In the genomic region with DNA sequence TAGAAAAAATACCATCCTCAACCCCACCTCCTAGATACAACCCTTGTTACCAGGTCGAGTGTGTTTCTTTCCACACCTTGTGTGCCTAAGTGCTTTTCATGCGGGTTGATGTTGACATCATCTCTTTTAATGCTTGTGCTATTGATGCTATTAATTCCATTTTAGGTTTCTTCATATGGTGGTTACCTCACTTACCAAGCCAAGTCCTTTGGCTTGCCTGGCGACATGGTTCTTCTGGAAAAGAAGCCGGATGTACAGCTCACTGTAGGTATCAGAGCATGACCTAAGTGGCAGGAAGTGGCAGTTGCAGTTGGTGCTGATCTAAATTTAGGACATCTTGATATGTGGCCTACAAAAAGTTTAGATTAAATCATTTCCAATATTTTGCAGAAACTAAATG, we compare ENCODE assay signal across 12 cellular contexts.
DNase-seq lines count a peak whose midpoint lies in the region; ATAC-seq, FAIRE-seq and TF ChIP-seq lines count a peak whose summit lies in the region.
"Had no signal": no experiment of that assay in that cellular context is flagged by ENCODE, and none has a peak within 500 bp of the region (broad histone marks: within the 10 kb centered on the region; RNA-seq: fewer than 3 reads in every experiment).

No MANE protein-coding gene starts in this region.

- peaks cover 3% of the 10 kb centered on the region for H3K27me3 Mint-ChIP-seq in T-helper 2 cell treated with Interferon-gamma antibody and Interleukin-4, amounts not matched to agents 5 μg/mL and 100 μg/mL, for 36 hours (ENCODE audit: low read depth)
- H3K27me3 Mint-ChIP-seq in astrocyte (ENCODE audit: low read depth, unreplicated experiment) (no peaks in the 10 kb centered on the region), Calu3 (ENCODE audit: unreplicated experiment) (no peaks in the 10 kb centered on the region)

- peak; percentile 12 for DNase-seq in stimulated activated CD4-positive, alpha-beta T cell treated with anti-CD3 and anti-CD28 coated beads, Interleukin-1b, Interleukin-23, amount 100 ng/mL, for 48 hours
- DNase-seq in stimulated activated CD4-positive, alpha-beta T cell treated with anti-CD3 and anti-CD28 coated beads, Interleukin-4, amount 100 ng/mL, for 1 hour = no peak
- DNase-seq in T-helper 2 cell treated with Interferon-gamma antibody and Interleukin-4, amounts not matched to agents 5 μg/mL and 100 μg/mL, for 36 hours (ENCODE audit: low spot score) = peak; percentile 25
- DNase-seq in astrocyte (ENCODE audit: low read depth) (no peak), T1000 (lab: John Stamatoyannopoulos, UW) (no peak), Calu3 (no peak)
- DNase-seq: heart right ventricle, SW 1271 had no signal

- peaks cover 15% of the 10 kb centered on the region for H3K4me1 ChIP-seq in astrocyte (ENCODE audit: insufficient read depth, low read length)
- H3K4me1 ChIP-seq: suprapubic skin had no signal

- H4K20me1 ChIP-seq in astrocyte (ENCODE audit: insufficient read depth, low read length) = no peaks in the 10 kb centered on the region

- no peak overlapping the region for H3K27ac ChIP-seq in astrocyte (ENCODE audit: low read depth, low read length)
- H3K27ac ChIP-seq: heart right ventricle, KMS-11, suprapubic skin had no signal

- FAIRE-seq in astrocyte (lab: Jason Lieb, UNC) = no peak

- H3K9ac ChIP-seq in astrocyte (ENCODE audit: low read length) = no peak overlapping the region
- H3K9ac ChIP-seq: KMS-11 had no signal

- no peak overlapping the region for H3K4me2 ChIP-seq in astrocyte (ENCODE audit: low read length)
- H3K4me2 ChIP-seq: KMS-11 had no signal

- no peaks in the 10 kb centered on the region for H3K79me2 ChIP-seq in astrocyte (ENCODE audit: insufficient read depth, low read length)

- intact Hi-C loops in Calu3 (cut with micrococcal nuclease; ENCODE audit: unreplicated experiment) = no loop called here

- ATAC-seq in GM19328 (IDR thresholded peaks at IDR 0.05; ENCODE audit: unreplicated experiment) = no peak
- ATAC-seq in GM21825 (IDR thresholded peaks at IDR 0.05; ENCODE audit: unreplicated experiment) = no peak
- ATAC-seq: heart right ventricle had no signal

- no peak overlapping the region for H2AFZ ChIP-seq in astrocyte (ENCODE audit: low read depth, low read length)

- H3K4me3 Mint-ChIP-seq in T-helper 2 cell treated with Interferon-gamma antibody and Interleukin-4, amounts not matched to agents 5 μg/mL and 100 μg/mL, for 36 hours = peak overlapping the region; percentile 72
- H3K4me3 Mint-ChIP-seq in astrocyte (ENCODE audit: unreplicated experiment) = no peak overlapping the region
- H3K4me3 Mint-ChIP-seq in Calu3 (ENCODE audit: low read depth, unreplicated experiment) = no peak overlapping the region

- peaks cover 7% of the 10 kb centered on the region for H3K36me3 Mint-ChIP-seq in T-helper 2 cell treated with Interferon-gamma antibody and Interleukin-4, amounts not matched to agents 5 μg/mL and 100 μg/mL, for 36 hours (ENCODE audit: low read depth)
- H3K36me3 Mint-ChIP-seq in astrocyte (ENCODE audit: low read depth, unreplicated experiment) = no peaks in the 10 kb centered on the region
- peaks cover 9% of the 10 kb centered on the region for H3K36me3 Mint-ChIP-seq in Calu3 (ENCODE audit: insufficient read depth, unreplicated experiment)

- H3K9me3 Mint-ChIP-seq in T-helper 2 cell treated with Interferon-gamma antibody and Interleukin-4, amounts not matched to agents 5 μg/mL and 100 μg/mL, for 36 hours = no peaks in the 10 kb centered on the region
- H3K9me3 Mint-ChIP-seq in astrocyte (ENCODE audit: unreplicated experiment) = no peaks in the 10 kb centered on the region
- H3K9me3 Mint-ChIP-seq in Calu3 (ENCODE audit: low read depth, unreplicated experiment) = no peaks in the 10 kb centered on the region

- no TSS peak for BruUV-seq in Calu3 (replicated peaks; lab: Mats Ljungman, UMichigan)

- H3K9me3 ChIP-seq in astrocyte (ENCODE audit: insufficient read depth, low read depth, low read length) = no peaks in the 10 kb centered on the region
- H3K9me3 ChIP-seq: heart right ventricle, suprapubic skin had no signal

- TF ChIP-seq CTCF in astrocyte (IDR thresholded peaks at IDR 0.05; ENCODE audit: insufficient read depth, low read depth, low read length) (no peak), Calu3 (IDR thresholded peaks at IDR 0.05; ENCODE audit: unreplicated experiment) (no peak)

- no peaks in the 10 kb centered on the region for H3K27me3 ChIP-seq in astrocyte (ENCODE audit: insufficient read depth, low read length)
- H3K27me3 ChIP-seq: heart right ventricle, suprapubic skin had no signal

- no peak overlapping the region for H3K4me3 ChIP-seq in astrocyte (ENCODE audit: insufficient read depth, low read depth, low read length)
- H3K4me3 ChIP-seq: heart right ventricle, suprapubic skin had no signal

- CTCF ChIA-PET in Calu3 (lab: Charles Lee) = no interaction called here

- H3K27ac Mint-ChIP-seq in T-helper 2 cell treated with Interferon-gamma antibody and Interleukin-4, amounts not matched to agents 5 μg/mL and 100 μg/mL, for 36 hours = peak overlapping the region; percentile 93
- H3K27ac Mint-ChIP-seq in astrocyte (ENCODE audit: unreplicated experiment) (peak overlapping the region; percentile 34), Calu3 (ENCODE audit: unreplicated experiment) (no peak overlapping the region)

- H3K36me3 ChIP-seq in astrocyte (ENCODE audit: insufficient read depth, low read length) = no peaks in the 10 kb centered on the region

- H3K4me1 Mint-ChIP-seq in T-helper 2 cell treated with Interferon-gamma antibody and Interleukin-4, amounts not matched to agents 5 μg/mL and 100 μg/mL, for 36 hours (ENCODE audit: low read depth) = peaks cover 57% of the 10 kb centered on the region
- peaks cover 19% of the 10 kb centered on the region for H3K4me1 Mint-ChIP-seq in astrocyte (ENCODE audit: low read depth, unreplicated experiment)
- peaks cover 32% of the 10 kb centered on the region for H3K4me1 Mint-ChIP-seq in Calu3 (ENCODE audit: low read depth, unreplicated experiment)

Comparison
In these comparisons a context has a peak if more than half of its experiments do, and no peak if none do; other contexts are left out.
1. DNase-seq: peak in stimulated activated CD4-positive, alpha-beta T cell treated with anti-CD3 and anti-CD28 coated beads, Interleukin-1b, Interleukin-23, amount 100 ng/mL, for 48 hours (single experiment) and T-helper 2 cell treated with Interferon-gamma antibody and Interleukin-4, amounts not matched to agents 5 μg/mL and 100 μg/mL, for 36 hours (single experiment); none in stimulated activated CD4-positive, alpha-beta T cell treated with anti-CD3 and anti-CD28 coated beads, Interleukin-4, amount 100 ng/mL, for 1 hour (single experiment), astrocyte (single experiment), T1000 (single experiment) and Calu3 (single experiment).